17 cellular contexts compared by ENCODE assay signal in the genomic region with DNA sequence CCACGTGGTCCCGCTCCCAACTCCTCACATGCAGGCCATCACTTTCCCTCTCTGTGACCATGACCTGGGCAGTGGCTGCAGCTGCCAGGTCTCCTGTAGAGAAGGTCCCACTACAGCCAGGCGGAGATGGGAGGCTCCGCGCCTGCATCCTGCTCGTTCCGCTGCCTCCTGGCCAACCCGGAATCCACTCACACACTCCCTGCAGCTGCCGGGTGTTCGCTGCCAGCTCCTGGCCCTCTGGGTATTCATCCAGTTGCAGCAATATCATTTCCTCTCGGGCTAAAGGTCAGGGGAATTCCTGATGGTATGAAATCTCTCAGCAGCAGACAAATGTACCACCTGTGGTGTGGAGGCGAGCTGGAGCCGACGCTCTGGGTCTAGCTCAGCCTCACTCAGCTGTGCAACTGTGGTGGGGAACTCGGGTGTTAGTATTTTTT.
DNase-seq lines count a peak whose midpoint lies in the region; ATAC-seq and FAIRE-seq lines count a peak whose summit lies in the region.
"Had no signal": no experiment of that assay in that cellular context is flagged by ENCODE, and none has a peak within 500 bp of the region (broad histone marks: within the 10 kb centered on the region; RNA-seq: fewer than 3 reads in every experiment).

No MANE protein-coding gene starts in this region.

- H4K91ac ChIP-seq in mesenchymal stem cell (ENCODE audit: low read length), result no peak overlapping the region

- H3K23ac ChIP-seq in mesenchymal stem cell (ENCODE audit: low read length in 2 of 2), result no peak overlapping the region

- no peak overlapping the region for H3K9ac ChIP-seq in mesenchymal stem cell (ENCODE audit: low read length)

- H3K4ac ChIP-seq in mesenchymal stem cell (ENCODE audit: low read depth in 1 of 2, low read length in 2 of 2), result no peak overlapping the region

- H3K9me3 Mint-ChIP-seq in activated T-helper 17 cell treated with anti-CD3 and anti-CD28 coated beads, Interleukin-2, amount 50 U/mL, for 72 hours, result no peaks in the 10 kb centered on the region
- H3K9me3 Mint-ChIP-seq: activated T-cell treated with anti-CD3 and anti-CD28 coated beads, Interleukin-2, amount 50 U/mL, for 72 hours; naive thymus-derived CD4-positive, alpha-beta T cell had no signal

- no peak overlapping the region for H3K27ac Mint-ChIP-seq in activated T-helper 17 cell treated with anti-CD3 and anti-CD28 coated beads, Interleukin-2, amount 50 U/mL, for 72 hours
- H3K27ac Mint-ChIP-seq: activated T-cell treated with anti-CD3 and anti-CD28 coated beads, Interleukin-2, amount 50 U/mL, for 72 hours; naive thymus-derived CD4-positive, alpha-beta T cell had no signal

- H3K36me3 ChIP-seq in mesenchymal stem cell (ENCODE audit: control insufficient read depth in 1 of 2, insufficient read depth in 2 of 2, low read depth in 1 of 2, low read length in 2 of 2), result no peaks in the 10 kb centered on the region
- H3K36me3 ChIP-seq: BE2C, breast epithelium had no signal

- H2BK15ac ChIP-seq in mesenchymal stem cell (ENCODE audit: low read depth, poor library complexity, severe bottlenecking), result no peak overlapping the region

- no peak overlapping the region for H3K14ac ChIP-seq in mesenchymal stem cell (ENCODE audit: low read length in 2 of 2)

- FAIRE-seq in RCC 7860 (lab: Jason Lieb, UNC), result no peak

- H3K4me1 ChIP-seq in mesenchymal stem cell (ENCODE audit: control insufficient read depth, insufficient read depth, low read depth, low read length), result peaks cover 18% of the 10 kb centered on the region
- H3K4me1 ChIP-seq: BE2C, breast epithelium had no signal

- peak; percentile 80 for ATAC-seq in GM19351 (IDR thresholded peaks at IDR 0.05; ENCODE audit: unreplicated experiment)
- ATAC-seq in activated T-helper 17 cell treated with anti-CD3 and anti-CD28 coated beads, Interleukin-2, amount 50 U/mL, for 72 hours (replicated peaks), result no peak
- ATAC-seq: activated CD4-positive, CD25-positive, alpha-beta regulatory T cell treated with anti-CD3 and anti-CD28 coated beads, Interleukin-2, amount 50 U/mL, for 24 hours; activated T-cell treated with anti-CD3 and anti-CD28 coated beads, Interleukin-2, amount 50 U/mL, for 72 hours; naive thymus-derived CD4-positive, alpha-beta T cell had no signal

- H2AFZ ChIP-seq in mesenchymal stem cell (ENCODE audit: low read depth, low read length), result no peak overlapping the region

- peaks cover 0 to 55% of the 10 kb centered on the region in 2 experiments for H3K27me3 ChIP-seq in mesenchymal stem cell (ENCODE audit: control insufficient read depth in 1 of 2, insufficient read depth in 1 of 2, low read length in 2 of 2)
- H3K27me3 ChIP-seq: BE2C, breast epithelium had no signal

- H3K4me2 ChIP-seq in mesenchymal stem cell (ENCODE audit: low read length, poor library complexity, severe bottlenecking), result no peak overlapping the region

- no peak overlapping the region for H3K4me3 ChIP-seq in mesenchymal stem cell (ENCODE audit: insufficient read depth in 1 of 2, low read depth in 1 of 2, low read length in 2 of 2)
- H3K4me3 ChIP-seq: breast epithelium had no signal

- no peak overlapping the region for H2BK120ac ChIP-seq in mesenchymal stem cell (ENCODE audit: low read depth, low read length)

- peaks cover 5% of the 10 kb centered on the region for H3K79me1 ChIP-seq in mesenchymal stem cell (replicated peaks; ENCODE audit: low read length, poor library complexity, severe bottlenecking)

- H2BK12ac ChIP-seq in mesenchymal stem cell (ENCODE audit: low read length in 2 of 2), result no peak overlapping the region

- H3K4me1 Mint-ChIP-seq in activated T-helper 17 cell treated with anti-CD3 and anti-CD28 coated beads, Interleukin-2, amount 50 U/mL, for 72 hours, result no peaks in the 10 kb centered on the region
- H3K4me1 Mint-ChIP-seq: naive thymus-derived CD4-positive, alpha-beta T cell had no signal

- peaks cover 28% of the 10 kb centered on the region for H3K27me3 Mint-ChIP-seq in activated T-helper 17 cell treated with anti-CD3 and anti-CD28 coated beads, Interleukin-2, amount 50 U/mL, for 72 hours

- no peaks in the 10 kb centered on the region for H3K9me3 ChIP-seq in mesenchymal stem cell (ENCODE audit: control insufficient read depth, low read length)
- H3K9me3 ChIP-seq: BE2C, breast epithelium had no signal

- H3K18ac ChIP-seq in mesenchymal stem cell (ENCODE audit: low read depth in 1 of 2, low read length in 2 of 2), result no peak overlapping the region

- H3K36me3 Mint-ChIP-seq in activated T-helper 17 cell treated with anti-CD3 and anti-CD28 coated beads, Interleukin-2, amount 50 U/mL, for 72 hours (ENCODE audit: low read depth), result no peaks in the 10 kb centered on the region
- H3K36me3 Mint-ChIP-seq: naive thymus-derived CD4-positive, alpha-beta T cell had no signal

- peak overlapping the region; percentile 68 for H3K27ac ChIP-seq in mesenchymal stem cell (ENCODE audit: low read length, poor library complexity, severe bottlenecking)
- H3K27ac ChIP-seq: breast epithelium had no signal

- H2BK5ac ChIP-seq in mesenchymal stem cell (ENCODE audit: low read depth, low read length, poor library complexity, severe bottlenecking), result no peak overlapping the region

- DNase-seq in ELF-1 (ENCODE audit: low read depth, low spot score) (peak; percentile 36), RCC 7860 (ENCODE audit: low spot score) (peak; percentile 10), mesenchymal stem cell (no peak), SKM-1 treated with dmso at 0.1 percent for 144 hours (lab: John Stamatoyannopoulos, UW; ENCODE audit: unreplicated experiment) (no peak), cerebellar nuclear complex (lab: John Stamatoyannopoulos, UW) (no peak)
- no peak for DNase-seq in stimulated activated CD4-positive, alpha-beta T cell treated with anti-CD3 and anti-CD28 coated beads, Interleukin-15, amount 100 ng/mL, for 24 hours
- DNase-seq: activated T-cell treated with anti-CD3 and anti-CD28 coated beads, Interleukin-2, amount 50 U/mL, for 72 hours; BE2C; GF-D8; naive thymus-derived CD4-positive, alpha-beta T cell; NCI-H1048; NCI-H748 treated with DMSO at 0.1 percent for 48 hours; stimulated activated CD4-positive, alpha-beta T cell treated with anti-CD3 and anti-CD28 coated beads, Interleukin-12 subunit alpha, Interleukin-12 subunit beta, amount 100 ng/mL, for 4 hours had no signal

- no peak overlapping the region for H4K8ac ChIP-seq in mesenchymal stem cell (ENCODE audit: low read length)

- H2AK5ac ChIP-seq in mesenchymal stem cell (ENCODE audit: low read length, severe bottlenecking), result peak overlapping the region; percentile 65

- no peak overlapping the region for H3K4me3 Mint-ChIP-seq in activated T-helper 17 cell treated with anti-CD3 and anti-CD28 coated beads, Interleukin-2, amount 50 U/mL, for 72 hours
- H3K4me3 Mint-ChIP-seq: activated T-cell treated with anti-CD3 and anti-CD28 coated beads, Interleukin-2, amount 50 U/mL, for 72 hours; naive thymus-derived CD4-positive, alpha-beta T cell had no signal

- WGBS in mesenchymal stem cell, result 88% methylated on average over 14 of the region's 15 CpGs

Comparison
In these comparisons a context has a peak if more than half of its experiments do, and no peak if none do; other contexts are left out.
1. DNase-seq: peak in ELF-1 (single experiment) and RCC 7860 (single experiment); none in mesenchymal stem cell (single experiment), stimulated activated CD4-positive, alpha-beta T cell treated with anti-CD3 and anti-CD28 coated beads, Interleukin-15, amount 100 ng/mL, for 24 hours (single experiment), SKM-1 treated with dmso at 0.1 percent for 144 hours (single experiment) and cerebellar nuclear complex (0 of 2).